Comparison of ENCODE assay signal across 17 cellular contexts in genomic region chr4:150243932-150244331, GRCh38.
DNase-seq lines count a peak whose midpoint lies in the region; ATAC-seq, FAIRE-seq and TF ChIP-seq lines count a peak whose summit lies in the region.
"Had no signal": no experiment of that assay in that cellular context is flagged by ENCODE, and none has a peak within 500 bp of the region (broad histone marks: within the 10 kb centered on the region; RNA-seq: fewer than 3 reads in every experiment).

No MANE protein-coding gene starts in this region.

- no TSS peak for BruUV-seq in Panc1 (replicated peaks; lab: Mats Ljungman, UMichigan)
- BruUV-seq in K562 (replicated peaks; lab: Mats Ljungman, UMichigan): no TSS peak

- H3K9ac ChIP-seq in K562 (ENCODE audit: insufficient read depth in 1 of 2, low read depth in 2 of 2, low read length in 2 of 2) (no peak overlapping the region), mesendoderm (ENCODE audit: low read length) (no peak overlapping the region)
- H3K9ac ChIP-seq: BLaER1 treated with 17β-estradiol and CSF1 and Interleukin-3, amounts not matched to agents 10 nM and 100 nM had no signal

- no peak for TF ChIP-seq POLR2A in K562 (conservative IDR thresholded peaks at IDR 0.05)

- H3K9me3 Mint-ChIP-seq in neural crest cell: no peaks in the 10 kb centered on the region
- H3K9me3 Mint-ChIP-seq in activated CD8-positive, alpha-beta T cell treated with anti-CD3 and anti-CD28 coated beads for 36 hours: no peaks in the 10 kb centered on the region
- H3K9me3 Mint-ChIP-seq: CD4-positive, alpha-beta T cell had no signal

- no peaks in the 10 kb centered on the region for H3K9me1 ChIP-seq in K562 (ENCODE audit: control insufficient read depth, insufficient read depth, low read length)

- TF ChIP-seq CTCF in 22Rv1 (IDR thresholded peaks at IDR 0.05) (no peak), Panc1 (IDR thresholded peaks at IDR 0.05) (no peak), K562 (IDR thresholded peaks at IDR 0.05 in 2 of 3, conservative IDR thresholded peaks at IDR 0.05 in 1 of 3; ENCODE audit: insufficient read depth in 2 of 3, low read depth in 1 of 3, low read length in 3 of 3) (no peak), neural crest cell (conservative IDR thresholded peaks at IDR 0.05) (no peak)
- no peak for TF ChIP-seq CTCF in activated CD8-positive, alpha-beta T cell treated with anti-CD3 and anti-CD28 coated beads for 36 hours (IDR thresholded peaks at IDR 0.05)

- H3K4me1 Mint-ChIP-seq in neural crest cell: peaks cover 4% of the 10 kb centered on the region
- no peaks in the 10 kb centered on the region for H3K4me1 Mint-ChIP-seq in activated CD8-positive, alpha-beta T cell treated with anti-CD3 and anti-CD28 coated beads for 36 hours (ENCODE audit: low read depth)

- H4K5ac ChIP-seq in mesendoderm (ENCODE audit: low read length): no peak overlapping the region

- H3K4ac ChIP-seq in mesendoderm (ENCODE audit: low read depth, low read length): no peak overlapping the region

- H3K4me3 ChIP-seq in Panc1 (ENCODE audit: low read depth in 2 of 2, low read length in 2 of 2): no peak overlapping the region
- H3K4me3 ChIP-seq in K562: no peak overlapping the region
- no peak overlapping the region for H3K4me3 ChIP-seq in mesendoderm (ENCODE audit: low read length)
- H3K4me3 ChIP-seq: BLaER1 treated with 17β-estradiol and CSF1 and Interleukin-3, amounts not matched to agents 10 nM and 100 nM had no signal

- H4K20me1 ChIP-seq in K562 (replicated peaks; ENCODE audit: control insufficient read depth, insufficient read depth, low read length): no peaks in the 10 kb centered on the region
- H4K20me1 ChIP-seq: BLaER1 treated with 17β-estradiol and CSF1 and Interleukin-3, amounts not matched to agents 10 nM and 100 nM had no signal

- CTCF ChIA-PET in Panc1 (lab: Charles Lee) (no interaction called here), K562 (lab: Yijun Ruan, JAX; ENCODE audit: low intra/inter-chr PET ratio) (interaction anchor here (1.5 kb wide), 1 partner anchor 624 kb away, joined by 5 read pairs; no protein-coding TSS in a partner anchor)
- CTCF ChIA-PET in activated CD8-positive, alpha-beta T cell treated with anti-CD3 and anti-CD28 coated beads for 36 hours (lab: Charles Lee): interaction anchor here (1.0 to 3.6 kb wide), 14 partner anchors 10 to 260 kb away, joined by 3 to 23 read pairs (median 4); no protein-coding TSS in a partner anchor

- no peak for FAIRE-seq in K562 (lab: Jason Lieb, UNC)
- FAIRE-seq: H54 had no signal

- H3K79me2 ChIP-seq in K562 (ENCODE audit: control insufficient read depth, insufficient read depth, low read length): no peaks in the 10 kb centered on the region
- H3K79me2 ChIP-seq in mesendoderm (ENCODE audit: control insufficient read depth, insufficient read depth, low read length): no peaks in the 10 kb centered on the region

- DNase-seq in Panc1 (ENCODE audit: low read depth, low spot score) (no peak), K562 (ENCODE audit: extremely low read depth in 1 of 4, low spot score in 3 of 4) (no peak), neural crest cell (ENCODE audit: low read depth, low spot score) (no peak), mesendoderm (no peak), GM19238 (ENCODE audit: insufficient read length, low spot score) (no peak), ecto neural progenitor cell (ENCODE audit: low spot score) (no peak)
- no peak for DNase-seq in activated CD8-positive, alpha-beta T cell treated with anti-CD3 and anti-CD28 coated beads for 36 hours
- DNase-seq: AML-193; CD4-positive, alpha-beta T cell; MV-4-11; NCI-H1105; NCI-H1436 treated with DMSO at 0.1 percent for 48 hours; NCI-H187 treated with DMSO at 0.1 percent for 48 hours; NCI-H524 had no signal

- no peak overlapping the region for H2AK5ac ChIP-seq in mesendoderm (ENCODE audit: low read length)

- no peaks in the 10 kb centered on the region for H3K36me3 ChIP-seq in Panc1 (ENCODE audit: control insufficient read depth, insufficient read depth, low read length)
- no peaks in the 10 kb centered on the region for H3K36me3 ChIP-seq in K562 (ENCODE audit: control insufficient read depth, insufficient read depth, low read length)
- H3K36me3 ChIP-seq in mesendoderm (ENCODE audit: control insufficient read depth, insufficient read depth, low read length): no peaks in the 10 kb centered on the region

- H3K27me3 Mint-ChIP-seq in neural crest cell (ENCODE audit: low read depth): no peaks in the 10 kb centered on the region
- H3K27me3 Mint-ChIP-seq in activated CD8-positive, alpha-beta T cell treated with anti-CD3 and anti-CD28 coated beads for 36 hours: no peaks in the 10 kb centered on the region

- intact Hi-C loops in Panc1 (cut with micrococcal nuclease; ENCODE audit: unreplicated experiment) (loop anchor here (5.0 kb wide), 1 partner anchor 232 kb away; no protein-coding TSS in a partner anchor), K562 (cut with micrococcal nuclease) (loop anchor here (2.0 kb wide), 1 partner anchor 263 kb away; no protein-coding TSS in a partner anchor)
- intact Hi-C loops in activated CD8-positive, alpha-beta T cell treated with anti-CD3 and anti-CD28 coated beads for 36 hours (cut with micrococcal nuclease): loop anchor here (5.0 kb wide), 1 partner anchor 262 kb away; no protein-coding TSS in a partner anchor

- no peaks in the 10 kb centered on the region for H3K9me3 ChIP-seq in Panc1 (ENCODE audit: control insufficient read depth, insufficient read depth, low read depth, low read length)
- no peaks in the 10 kb centered on the region for H3K9me3 ChIP-seq in K562 (replicated peaks; ENCODE audit: control insufficient read depth, insufficient read depth, low read depth, low read length)
- H3K9me3 ChIP-seq: BLaER1 treated with 17β-estradiol and CSF1 and Interleukin-3, amounts not matched to agents 10 nM and 100 nM had no signal

- 3% methylated on average over 2 of the region's 2 CpGs for WGBS in K562 (ENCODE audit: insufficient coverage, low coverage, missing lambda C conversion rate)
- no CpG with 5 or more reads among the region's 2 CpGs for WGBS in mesendoderm (ENCODE audit: extremely low coverage, insufficient coverage, low lambda C conversion rate)

- H2BK15ac ChIP-seq in mesendoderm (replicated peaks; ENCODE audit: low read depth): no peak overlapping the region

- in situ Hi-C loops in Panc1 (cut with HindIII; ENCODE audit: low pct_unique_long_range_greater_than_20kb, low sequenced_read_pairs): no loop called here
- in situ Hi-C loops in K562 (cut with MboI): no loop called here

- H3K27ac ChIP-seq in 22Rv1 (peak overlapping the region; percentile 34; the same call in 1 of the 2 replicates), Panc1 (ENCODE audit: low read length) (peak overlapping the region; percentile 64), K562 (ENCODE audit: extremely low read depth, low read depth, low read length) (no peak overlapping the region), mesendoderm (ENCODE audit: low read depth, low read length) (no peak overlapping the region)
- H3K27ac ChIP-seq: BLaER1 treated with 17β-estradiol and CSF1 and Interleukin-3, amounts not matched to agents 10 nM and 100 nM had no signal

- no peak overlapping the region for H3K18ac ChIP-seq in mesendoderm (ENCODE audit: low read length)

- TF ChIP-seq EP300 in K562 (IDR thresholded peaks at IDR 0.05; ENCODE audit: low read length): no peak

- no peak for TF ChIP-seq RAD21 in K562 (CRISPR knock-in tag; conservative IDR thresholded peaks at IDR 0.05 in 1 of 2, IDR thresholded peaks at IDR 0.05 in 1 of 2)

- H3K27me3 ChIP-seq in Panc1 (ENCODE audit: control insufficient read depth, insufficient read depth, low read length): no peaks in the 10 kb centered on the region
- H3K27me3 ChIP-seq in K562 (ENCODE audit: control insufficient read depth in 2 of 2, insufficient read depth in 2 of 2, low read length in 2 of 2): no peaks in the 10 kb centered on the region
- H3K27me3 ChIP-seq in mesendoderm (ENCODE audit: insufficient read depth, low read length, poor library complexity): no peaks in the 10 kb centered on the region
- H3K27me3 ChIP-seq: BLaER1 treated with 17β-estradiol and CSF1 and Interleukin-3, amounts not matched to agents 10 nM and 100 nM had no signal

- peaks cover 16% of the 10 kb centered on the region for H3K4me1 ChIP-seq in Panc1 (ENCODE audit: control insufficient read depth, insufficient read depth, low read length)
- no peaks in the 10 kb centered on the region; a peak in 1 of 5 replicates for H3K4me1 ChIP-seq in K562 (replicated peaks in 1 of 2; ENCODE audit: control insufficient read depth in 2 of 2, insufficient read depth in 2 of 2, low read length in 2 of 2)
- H3K4me1 ChIP-seq in mesendoderm (ENCODE audit: control insufficient read depth, low read depth, low read length): no peaks in the 10 kb centered on the region
- H3K4me1 ChIP-seq: BLaER1 treated with 17β-estradiol and CSF1 and Interleukin-3, amounts not matched to agents 10 nM and 100 nM had no signal

- H2BK5ac ChIP-seq in mesendoderm (ENCODE audit: low read length): no peak overlapping the region

- H4K8ac ChIP-seq in mesendoderm (ENCODE audit: low read depth, low read length): no peak overlapping the region

- no peak overlapping the region for H3K56ac ChIP-seq in mesendoderm (ENCODE audit: low read length)

- H3K79me1 ChIP-seq in mesendoderm (ENCODE audit: low read length): no peaks in the 10 kb centered on the region

- H2BK120ac ChIP-seq in mesendoderm (ENCODE audit: low read depth, low read length): no peak overlapping the region

- no peak overlapping the region for H3K23ac ChIP-seq in mesendoderm (ENCODE audit: low read length)

- H3K27ac Mint-ChIP-seq in neural crest cell (ENCODE audit: unreplicated experiment): peak overlapping the region; percentile 81
- H3K27ac Mint-ChIP-seq in activated CD8-positive, alpha-beta T cell treated with anti-CD3 and anti-CD28 coated beads for 36 hours: no peak overlapping the region
- H3K27ac Mint-ChIP-seq: CD4-positive, alpha-beta T cell had no signal

- POLR2A ChIA-PET in Panc1 (lab: Charles Lee): interaction anchor here (0.6 kb wide), 2 partner anchors 142 to 170 kb away, joined by 4 to 9 read pairs; no protein-coding TSS in a partner anchor
- POLR2A ChIA-PET in K562 (lab: Yijun Ruan, JAX): interaction anchor here (0.7 kb wide), 1 partner anchor 8 kb away, joined by 3 read pairs; no protein-coding TSS in a partner anchor
- POLR2A ChIA-PET in activated CD8-positive, alpha-beta T cell treated with anti-CD3 and anti-CD28 coated beads for 36 hours (lab: Charles Lee): no interaction called here

- no peak overlapping the region for H3K4me3 Mint-ChIP-seq in neural crest cell
- H3K4me3 Mint-ChIP-seq in activated CD8-positive, alpha-beta T cell treated with anti-CD3 and anti-CD28 coated beads for 36 hours: no peak overlapping the region
- H3K4me3 Mint-ChIP-seq: CD4-positive, alpha-beta T cell had no signal

- peaks cover 22% of the 10 kb centered on the region for H3K36me3 Mint-ChIP-seq in neural crest cell (ENCODE audit: low read depth)
- no peaks in the 10 kb centered on the region for H3K36me3 Mint-ChIP-seq in activated CD8-positive, alpha-beta T cell treated with anti-CD3 and anti-CD28 coated beads for 36 hours (ENCODE audit: low read depth)

- no peak overlapping the region for H2AFZ ChIP-seq in K562 (ENCODE audit: low read depth, low read length)

- ATAC-seq in Panc1 (no peak), K562 (no peak)
- no peak for ATAC-seq in activated CD8-positive, alpha-beta T cell treated with anti-CD3 and anti-CD28 coated beads for 36 hours

- no peak overlapping the region for H3K4me2 ChIP-seq in K562 (ENCODE audit: insufficient read depth, low read length)
- H3K4me2 ChIP-seq in mesendoderm (ENCODE audit: low read length): no peak overlapping the region
- H3K4me2 ChIP-seq: BLaER1 treated with 17β-estradiol and CSF1 and Interleukin-3, amounts not matched to agents 10 nM and 100 nM had no signal

Comparison
In these comparisons a context has a peak if more than half of its experiments do, and no peak if none do; other contexts are left out.
1. H3K27ac ChIP-seq: peak in 22Rv1 (single experiment) and Panc1 (single experiment); none in K562 (single experiment) and mesendoderm (single experiment).